8 cellular contexts compared by ENCODE assay signal in the genomic region with DNA sequence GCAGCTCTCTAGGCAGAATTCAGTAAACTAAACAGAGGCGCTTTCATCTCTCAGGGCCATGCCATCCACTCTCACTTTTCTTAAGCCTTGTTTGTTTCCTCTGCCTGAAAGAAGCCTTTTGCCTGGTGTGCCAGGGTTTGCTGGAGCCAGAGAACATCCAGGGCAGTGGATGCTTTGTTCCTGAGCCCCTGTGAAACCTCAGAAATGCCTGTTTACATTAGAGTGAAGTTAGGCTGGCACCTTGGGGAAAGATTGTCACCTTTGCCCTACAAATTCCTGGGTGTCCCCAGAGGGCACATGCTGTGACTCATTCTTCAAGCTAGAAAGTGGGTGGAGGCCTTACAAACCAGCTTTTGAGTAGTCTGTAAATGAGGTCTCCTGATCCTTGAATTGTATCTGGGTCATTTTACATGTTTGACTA. TPM values are rescaled to one million over a fixed set of nuclear protein-coding genes. Genes with fewer than 3 reads are reported as not detected.
A peak's percentile ranks its signal among the peaks of the same experiment; 100 is the strongest.
DNase-seq lines count a peak whose midpoint lies in the region; ATAC-seq and TF ChIP-seq lines count a peak whose summit lies in the region.

No MANE protein-coding gene starts in this region.

- H3K27me3 ChIP-seq in esophagus squamous epithelium = no peaks in the 10 kb centered on the region

- no peaks in the 10 kb centered on the region for H3K9me3 ChIP-seq in esophagus squamous epithelium

- peak; percentile 20 for DNase-seq in stimulated activated naive CD4-positive, alpha-beta T cell treated with Interleukin-2 at 50 U/mL for 16 hours (lab: John Stamatoyannopoulos, UW)
- no peak for DNase-seq in stimulated activated naive CD4-positive, alpha-beta T cell (lab: John Stamatoyannopoulos, UW)
- peak; percentile 51 for DNase-seq in T-helper 2 cell treated with Interferon-gamma antibody and Interleukin-4, amounts not matched to agents 5 μg/mL and 100 μg/mL, for 36 hours (ENCODE audit: low spot score)
- DNase-seq in esophagus squamous epithelium (lab: John Stamatoyannopoulos, UW) = no peak
- no peak for DNase-seq in natural killer cell treated with Interleukin-12 subunit alpha and Interleukin-12 subunit beta and Interleukin-15 and Interleukin-18, amount 100 ng/mL, for 72 hours (ENCODE audit: low spot score)
- DNase-seq in NCI-H128 (lab: John Stamatoyannopoulos, UW; ENCODE audit: unreplicated experiment) = no peak

- peaks cover 39 to 70% (median 48%) of the 10 kb centered on the region in 3 donors for H3K4me1 ChIP-seq in esophagus squamous epithelium

- peak overlapping the region; percentile 69 to 88 (median 84) for H3K27ac ChIP-seq in esophagus squamous epithelium

- intact Hi-C loops in esophagus squamous epithelium (cut with DNase I) = no loop called here

- no peak for TF ChIP-seq CTCF in esophagus squamous epithelium (IDR thresholded peaks at IDR 0.05)

- H3K27me3 Mint-ChIP-seq in T-helper 2 cell treated with Interferon-gamma antibody and Interleukin-4, amounts not matched to agents 5 μg/mL and 100 μg/mL, for 36 hours (ENCODE audit: low read depth) = no peaks in the 10 kb centered on the region
- H3K27me3 Mint-ChIP-seq in natural killer cell treated with Interleukin-12 subunit alpha and Interleukin-12 subunit beta and Interleukin-15 and Interleukin-18, amount 100 ng/mL, for 72 hours = no peaks in the 10 kb centered on the region

- peaks cover 10% of the 10 kb centered on the region for H3K9me3 Mint-ChIP-seq in T-helper 2 cell treated with Interferon-gamma antibody and Interleukin-4, amounts not matched to agents 5 μg/mL and 100 μg/mL, for 36 hours
- H3K9me3 Mint-ChIP-seq in natural killer cell treated with Interleukin-12 subunit alpha and Interleukin-12 subunit beta and Interleukin-15 and Interleukin-18, amount 100 ng/mL, for 72 hours = no peaks in the 10 kb centered on the region

- WGBS in esophagus squamous epithelium, 2 donors = 10 to 70% methylated on average over 1 of the region's 1 CpG

- H3K4me3 ChIP-seq in esophagus squamous epithelium = no peak overlapping the region

- peak in 1 of 2 donors; percentile 72 for ATAC-seq in natural killer cell treated with Interleukin-12 subunit alpha and Interleukin-12 subunit beta and Interleukin-15 and Interleukin-18, amount 100 ng/mL, for 72 hours
- ATAC-seq in HG03280 (IDR thresholded peaks at IDR 0.05; ENCODE audit: unreplicated experiment) = no peak
- ATAC-seq in HG03469 (IDR thresholded peaks at IDR 0.05; ENCODE audit: unreplicated experiment) = no peak

- peak overlapping the region; percentile 66 for H3K27ac Mint-ChIP-seq in T-helper 2 cell treated with Interferon-gamma antibody and Interleukin-4, amounts not matched to agents 5 μg/mL and 100 μg/mL, for 36 hours
- peak overlapping the region; percentile 58 to 62 for H3K27ac Mint-ChIP-seq in natural killer cell treated with Interleukin-12 subunit alpha and Interleukin-12 subunit beta and Interleukin-15 and Interleukin-18, amount 100 ng/mL, for 72 hours

- no peaks in the 10 kb centered on the region for H3K36me3 ChIP-seq in esophagus squamous epithelium

- peaks cover 6% of the 10 kb centered on the region for H3K36me3 Mint-ChIP-seq in T-helper 2 cell treated with Interferon-gamma antibody and Interleukin-4, amounts not matched to agents 5 μg/mL and 100 μg/mL, for 36 hours (ENCODE audit: low read depth)
- H3K36me3 Mint-ChIP-seq in natural killer cell treated with Interleukin-12 subunit alpha and Interleukin-12 subunit beta and Interleukin-15 and Interleukin-18, amount 100 ng/mL, for 72 hours = peaks cover 5% of the 10 kb centered on the region

- TF ChIP-seq POLR2A in esophagus squamous epithelium (IDR thresholded peaks at IDR 0.05) = no peak

- no peak overlapping the region for H3K4me3 Mint-ChIP-seq in T-helper 2 cell treated with Interferon-gamma antibody and Interleukin-4, amounts not matched to agents 5 μg/mL and 100 μg/mL, for 36 hours
- peak overlapping the region; percentile 15 for H3K4me3 Mint-ChIP-seq in natural killer cell treated with Interleukin-12 subunit alpha and Interleukin-12 subunit beta and Interleukin-15 and Interleukin-18, amount 100 ng/mL, for 72 hours

- peaks cover 40% of the 10 kb centered on the region for H3K4me1 Mint-ChIP-seq in T-helper 2 cell treated with Interferon-gamma antibody and Interleukin-4, amounts not matched to agents 5 μg/mL and 100 μg/mL, for 36 hours (ENCODE audit: low read depth)
- peaks cover 42 to 44% of the 10 kb centered on the region in 2 donors for H3K4me1 Mint-ChIP-seq in natural killer cell treated with Interleukin-12 subunit alpha and Interleukin-12 subunit beta and Interleukin-15 and Interleukin-18, amount 100 ng/mL, for 72 hours (ENCODE audit: low read depth in 2 of 2)

RNA-seq across cellular contexts. Expression of a gene that starts 10.7 kb away (rescaled TPM):
- total RNA-seq in esophagus squamous epithelium = 10 to 100 TPM; 31.8 to 40.6 (median 37.7) TPM
- total RNA-seq in natural killer cell treated with Interleukin-12 subunit alpha and Interleukin-12 subunit beta and Interleukin-15 and Interleukin-18, amount 100 ng/mL, for 72 hours = 10 to 100 TPM; 32.3 to 48.0 TPM

Comparison
In these comparisons a context has a peak if more than half of its experiments do, and no peak if none do; other contexts are left out.
1. DNase-seq: peak in stimulated activated naive CD4-positive, alpha-beta T cell treated with Interleukin-2 at 50 U/mL for 16 hours (single experiment) and T-helper 2 cell treated with Interferon-gamma antibody and Interleukin-4, amounts not matched to agents 5 μg/mL and 100 μg/mL, for 36 hours (single experiment); none in stimulated activated naive CD4-positive, alpha-beta T cell (0 of 6), esophagus squamous epithelium (single experiment), natural killer cell treated with Interleukin-12 subunit alpha and Interleukin-12 subunit beta and Interleukin-15 and Interleukin-18, amount 100 ng/mL, for 72 hours (single experiment) and NCI-H128 (single experiment).